In the genomic region with DNA sequence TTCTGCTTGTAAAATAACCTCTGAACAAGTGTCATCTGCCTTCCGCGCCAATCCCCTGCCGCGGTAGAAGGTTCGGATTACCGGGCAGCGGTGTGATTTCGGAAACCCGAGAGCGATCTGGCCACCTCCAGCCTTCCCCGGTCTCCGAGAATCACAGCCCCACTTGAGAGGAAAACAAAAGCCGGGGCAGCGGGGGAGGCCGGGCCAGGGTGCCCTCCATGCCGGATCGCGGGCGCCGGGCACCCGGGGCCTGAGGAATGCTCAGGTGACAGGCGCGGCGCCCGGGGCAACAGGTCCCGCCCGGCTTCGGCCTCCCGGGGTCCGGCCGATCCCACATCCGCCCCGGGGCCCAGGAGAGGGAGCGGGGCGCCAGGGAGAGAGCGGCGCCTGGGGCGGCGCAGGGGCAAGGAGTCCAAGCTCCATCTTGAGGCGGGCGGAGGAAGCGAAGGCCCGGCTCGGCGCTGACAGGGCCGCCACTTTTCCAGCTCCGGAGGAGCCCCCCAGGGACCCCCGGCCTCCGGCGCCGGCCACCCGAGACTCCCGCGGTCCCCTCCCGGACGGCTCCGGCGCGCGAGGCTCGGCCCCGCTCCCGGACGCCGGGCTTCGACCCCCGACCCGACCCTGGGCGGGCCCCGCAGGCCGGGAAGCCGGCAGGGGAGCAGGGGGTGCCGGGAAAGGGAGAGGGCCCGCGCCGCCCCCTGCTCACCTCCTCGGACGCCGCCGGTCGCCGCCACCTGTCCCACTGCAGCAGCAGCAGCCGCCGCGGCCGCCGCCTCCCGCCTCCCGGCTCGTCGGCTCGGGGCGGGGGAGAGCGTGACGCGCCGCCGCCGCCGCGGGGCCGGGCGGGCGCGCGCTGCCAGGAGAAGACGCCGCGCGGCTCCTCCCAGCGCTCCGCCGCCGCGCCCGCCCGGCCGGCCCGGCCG, we compare ENCODE assay signal across 8 cellular contexts. TPM values are rescaled to one million over a fixed set of nuclear protein-coding genes. Genes with fewer than 3 reads are reported as not detected.
A peak's percentile ranks its signal among the peaks of the same experiment; 100 is the strongest.
DNase-seq lines count a peak whose midpoint lies in the region; ATAC-seq, FAIRE-seq and TF ChIP-seq lines count a peak whose summit lies in the region.

A gene (minus strand): TSS at position 855 of the 923 bp plus-strand sequence. CDS start 42,217 bp downstream, outside the sequence.

- H3K4me2 ChIP-seq in K562 (ENCODE audit: insufficient read depth, low read length) (peak within 1 kb of the TSS; percentile 95), skeletal muscle satellite cell (ENCODE audit: low read length) (peak within 1 kb of the TSS; percentile 99)

- TF ChIP-seq CTCF in LNCaP clone FGC (IDR thresholded peaks at IDR 0.05; ENCODE audit: control insufficient read depth, extremely low read depth, insufficient read depth) (peak; percentile 53), K562 (IDR thresholded peaks at IDR 0.05 in 2 of 3, conservative IDR thresholded peaks at IDR 0.05 in 1 of 3; ENCODE audit: insufficient read depth in 2 of 3, low read depth in 1 of 3, low read length in 3 of 3) (peak; percentile 46 to 84 (median 59); a peak in 4 of 6 replicates)

- no peaks in the 10 kb centered on the region for H4K20me1 ChIP-seq in K562 (replicated peaks; ENCODE audit: control insufficient read depth, insufficient read depth, low read length)

- DNase-seq in G401 (ENCODE audit: low spot score): peak; percentile 68
- DNase-seq in LNCaP clone FGC (ENCODE audit: low read depth): no peak
- peak; percentile 46 for DNase-seq in T-helper 9 cell
- DNase-seq in K562 (ENCODE audit: extremely low read depth in 1 of 4, low spot score in 3 of 4): peak; percentile 71 to 84 (median 76)
- no peak for DNase-seq in inferior parietal cortex (ENCODE audit: extremely low spot score)

- peak within 1 kb of the TSS; percentile 98 for H2AFZ ChIP-seq in K562 (ENCODE audit: low read depth, low read length)

- ATAC-seq in GM21717 (IDR thresholded peaks at IDR 0.05; ENCODE audit: unreplicated experiment) (peak; percentile 49), K562 (peak; percentile 87)

- POLR2A ChIA-PET in K562 (lab: Yijun Ruan, JAX): interaction anchor here (0.6 to 4.6 kb wide), 9 partner anchors 9 to 975 kb away, joined by 3 to 30 read pairs (median 3); no protein-coding TSS in a partner anchor

- H3K9ac ChIP-seq in K562 (ENCODE audit: insufficient read depth in 1 of 2, low read depth in 2 of 2, low read length in 2 of 2) (peak within 1 kb of the TSS; percentile 85 to 96), skeletal muscle satellite cell (ENCODE audit: low read depth, low read length) (peak within 1 kb of the TSS; percentile 99)

- no peaks in the 10 kb centered on the region for H3K9me1 ChIP-seq in K562 (ENCODE audit: control insufficient read depth, insufficient read depth, low read length)

- intact Hi-C loops in K562 (cut with micrococcal nuclease): loop anchor here (1.0 to 5.0 kb wide), 3 partner anchors 22 to 90 kb away; no protein-coding TSS in a partner anchor

- no peak for FAIRE-seq in K562 (lab: Jason Lieb, UNC)

- no peak for TF ChIP-seq EP300 in K562 (IDR thresholded peaks at IDR 0.05; ENCODE audit: low read length)

- H3K36me3 ChIP-seq in K562 (ENCODE audit: control insufficient read depth, insufficient read depth, low read length) (no peaks in the 10 kb centered on the region), skeletal muscle satellite cell (ENCODE audit: insufficient read depth, low read length) (no peaks in the 10 kb centered on the region)

- CTCF ChIA-PET in K562 (lab: Yijun Ruan, JAX; ENCODE audit: low intra/inter-chr PET ratio): interaction anchor here (0.6 to 1.6 kb wide), 3 partner anchors 22 to 85 kb away, joined by 3 to 12 read pairs (median 6); no protein-coding TSS in a partner anchor

- in situ Hi-C loops in G401 (cut with HindIII; ENCODE audit: low sequenced_read_pairs): no loop called here
- in situ Hi-C loops in K562 (cut with MboI): no loop called here

- no peak; the same call in 1 of the 2 replicates for TF ChIP-seq POLR2A in K562 (conservative IDR thresholded peaks at IDR 0.05)

- H3K27ac ChIP-seq in K562 (ENCODE audit: extremely low read depth, low read depth, low read length): peak within 1 kb of the TSS; percentile 80

- peaks cover 44% of the 10 kb centered on the region for H3K79me2 ChIP-seq in K562 (ENCODE audit: control insufficient read depth, insufficient read depth, low read length)

- H3K27me3 ChIP-seq in K562 (ENCODE audit: control insufficient read depth in 2 of 2, insufficient read depth in 2 of 2, low read length in 2 of 2) (no peaks in the 10 kb centered on the region), skeletal muscle satellite cell (ENCODE audit: control insufficient read depth, insufficient read depth, low read length) (no peaks in the 10 kb centered on the region)

- no peaks in the 10 kb centered on the region for H3K9me3 ChIP-seq in K562 (replicated peaks; ENCODE audit: control insufficient read depth, insufficient read depth, low read depth, low read length)
- H3K9me3 ChIP-seq in skeletal muscle satellite cell (replicated peaks; ENCODE audit: low read length): no peaks in the 10 kb centered on the region

- H3K4me3 ChIP-seq in LNCaP clone FGC (ENCODE audit: low read depth, low read length) (peak within 1 kb of the TSS; percentile 93), K562 (peak within 1 kb of the TSS; percentile 72), iPS-11a (ENCODE audit: low read depth, low read length) (peak within 1 kb of the TSS; percentile 82), skeletal muscle satellite cell (ENCODE audit: low read length) (peak within 1 kb of the TSS; percentile 97)

- H3K4me1 ChIP-seq in K562 (replicated peaks in 1 of 2; ENCODE audit: control insufficient read depth in 2 of 2, insufficient read depth in 2 of 2, low read length in 2 of 2) (peaks cover 26 to 31% of the 10 kb centered on the region in 2 experiments), skeletal muscle satellite cell (ENCODE audit: control insufficient read depth, insufficient read depth, low read length) (peaks cover 23% of the 10 kb centered on the region)

- WGBS in K562 (ENCODE audit: insufficient coverage, low coverage, missing lambda C conversion rate): under 1% methylated on average over 48 of the region's 120 CpGs

- TF ChIP-seq RAD21 in K562 (CRISPR knock-in tag; conservative IDR thresholded peaks at IDR 0.05 in 1 of 2, IDR thresholded peaks at IDR 0.05 in 1 of 2): peak; percentile 64 to 68

- BruUV-seq in K562 (replicated peaks; lab: Mats Ljungman, UMichigan): no TSS peak

TF ChIP-seq in K562, 482 proteins besides CTCF, POLR2A, EP300 and RAD21 (continues in another document):
- TF ChIP-seq PHB (CRISPR knock-in tag; IDR thresholded peaks at IDR 0.05) (no peak), TAF15 (IDR thresholded peaks at IDR 0.05; ENCODE audit: low read depth, low read length) (no peak), TCF3 (CRISPR knock-in tag; IDR thresholded peaks at IDR 0.05) (no peak), TAF1 (IDR thresholded peaks at IDR 0.05; ENCODE audit: control insufficient read depth, extremely low read depth, insufficient read depth, low read length, severe bottlenecking) (peak; percentile 50), ZNF551 (CRISPR knock-in tag; IDR thresholded peaks at IDR 0.05) (no peak), MTA3 (IDR thresholded peaks at IDR 0.05; ENCODE audit: borderline replicate concordance) (0 out of 2 replicates have a peak, but pooled peaks have one; percentile 43), CBX2 (IDR thresholded peaks at IDR 0.05; ENCODE audit: insufficient read depth, low read length, poor library complexity, severe bottlenecking) (no peak)
- TF ChIP-seq, protein P1, sequence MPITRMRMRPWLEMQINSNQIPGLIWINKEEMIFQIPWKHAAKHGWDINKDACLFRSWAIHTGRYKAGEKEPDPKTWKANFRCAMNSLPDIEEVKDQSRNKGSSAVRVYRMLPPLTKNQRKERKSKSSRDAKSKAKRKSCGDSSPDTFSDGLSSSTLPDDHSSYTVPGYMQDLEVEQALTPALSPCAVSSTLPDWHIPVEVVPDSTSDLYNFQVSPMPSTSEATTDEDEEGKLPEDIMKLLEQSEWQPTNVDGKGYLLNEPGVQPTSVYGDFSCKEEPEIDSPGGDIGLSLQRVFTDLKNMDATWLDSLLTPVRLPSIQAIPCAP (CRISPR knock-in tag; IDR thresholded peaks at IDR 0.05; ENCODE audit: borderline replicate concordance): no peak

RNA-seq across cellular contexts. Expression of the gene that starts here (rescaled TPM):
- 19.7 and 21.6 TPM in 2 replicates for total RNA-seq in G401 (2014; rRNA removed; shearing (Covaris generic))
- total RNA-seq in K562 (2011; cell fraction: chromatin; rRNA removed; ENCODE audit: low replicate concordance): 77.3 and 128 TPM in 2 replicates
- total RNA-seq in K562 (2011; cell fraction: nucleolus; rRNA removed): 38.0 and 40.8 TPM in 2 replicates
- 61.1 and 81.7 TPM in 2 replicates for total RNA-seq in K562 (2011; cell fraction: nucleoplasm; rRNA removed)
- total RNA-seq in K562 (2014; rRNA removed) (19.7 and 20.1 TPM in 2 replicates), K562 (2014; rRNA removed; fragmentation: Illumina TruSeq; extraction: Trizol) (29.6 and 39.5 TPM in 2 replicates), K562 (2015; rRNA removed; fragmentation: Illumina TruSeq; extraction: Trizol) (33.3 and 33.9 TPM in 2 replicates), K562 (2021) (24.9 and 27.8 TPM in 2 replicates)
- polyA plus RNA-seq in K562 (2011; rRNA removed) (31.9 and 34.5 TPM in 2 replicates), K562 (2014; fragmentation: Illumina TruSeq; extraction: Trizol) (27.3 and 27.6 TPM in 2 replicates), K562 (2014; fragmentation: Nextera tagmentation; extraction: Ambion mirVana) (1 to 10 TPM; 5.8 to 6.1 TPM), K562 (2014; rRNA removed) (19.1 and 21.2 TPM in 2 replicates)
- 24.3 and 28.5 TPM in 2 replicates for polyA plus RNA-seq in K562 (2011; cell fraction: cytosol; rRNA removed)
- 31.9 and 33.0 TPM in 2 replicates for polyA plus RNA-seq in K562 (2011; cell fraction: nucleus; rRNA removed)
- polyA plus RNA-seq in K562 (2012): 17.8 and 31.5 TPM in 2 replicates
- polyA minus RNA-seq in K562 (2011; rRNA and poly(A)+ RNA removed): 48.7 and 54.3 TPM in 2 replicates
- 16.9 and 22.4 TPM in 2 replicates for polyA minus RNA-seq in K562 (2011; cell fraction: cytosol; rRNA and poly(A)+ RNA removed)
- polyA minus RNA-seq in K562 (2011; cell fraction: nucleus; rRNA and poly(A)+ RNA removed): 17.0 and 35.5 TPM in 2 replicates
- total RNA-seq in skeletal muscle satellite cell (2012; rRNA removed): 38.4 and 48.4 TPM in 2 replicates

Comparison
In these comparisons a context has a peak if more than half of its experiments do, and no peak if none do; other contexts are left out.
1. DNase-seq: peak in G401 (single experiment), T-helper 9 cell (single experiment) and K562 (4 of 4); none in LNCaP clone FGC (single experiment) and inferior parietal cortex (single experiment).
2. Peak in every context shown above with its lines, with median percentiles within 50 percentile points of each other: H3K4me3 ChIP-seq.